11 cellular contexts compared by ENCODE assay signal in the genomic region with DNA sequence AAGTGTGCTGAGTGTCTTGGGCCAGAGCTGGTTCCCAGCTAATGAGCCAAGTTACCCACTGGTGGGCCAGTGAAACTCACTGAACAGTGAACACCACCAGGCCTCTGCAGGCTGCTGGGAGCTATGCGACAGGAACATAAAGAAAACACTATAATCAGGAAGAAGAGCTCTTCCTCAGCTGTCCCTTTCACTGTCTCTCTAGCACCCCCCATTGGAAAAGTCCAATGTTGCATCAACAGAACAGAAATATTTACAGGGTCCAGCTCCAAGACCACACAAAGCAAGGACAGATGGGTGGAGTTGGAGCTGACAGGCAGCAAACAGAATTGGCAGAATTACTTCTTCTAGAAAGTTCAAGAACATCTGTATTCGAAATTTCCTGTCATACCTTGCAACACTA.
DNase-seq lines count a peak whose midpoint lies in the region; TF ChIP-seq lines count a peak whose summit lies in the region.
"Had no signal": no experiment of that assay in that cellular context is flagged by ENCODE, and none has a peak within 500 bp of the region (broad histone marks: within the 10 kb centered on the region; RNA-seq: fewer than 3 reads in every experiment).

No MANE protein-coding gene starts in this region.

- H3K27ac Mint-ChIP-seq in neural progenitor cell = no peak overlapping the region

- no peaks in the 10 kb centered on the region for H3K4me1 Mint-ChIP-seq in neural progenitor cell

- no peak overlapping the region for H3K9ac ChIP-seq in MM.1S (ENCODE audit: low read length)
- H3K9ac ChIP-seq in neural progenitor cell = no peak overlapping the region

- TF ChIP-seq CTCF in MM.1S (IDR thresholded peaks at IDR 0.05; ENCODE audit: low read length) (peak; percentile 46), brain microvascular endothelial cell (IDR thresholded peaks at IDR 0.05; ENCODE audit: low read depth, low read length, missing control alignments) (peak; percentile 70), neural progenitor cell (IDR thresholded peaks at IDR 0.05) (peak; percentile 64), GM10248 (IDR thresholded peaks at IDR 0.05; ENCODE audit: control extremely low read depth, extremely low read depth, low read depth, missing control alignments) (no peak)

- no peaks in the 10 kb centered on the region for H3K9me2 ChIP-seq in MM.1S (replicated peaks; ENCODE audit: insufficient read depth, low read length)

- POLR2A ChIA-PET in GM10248 (lab: Yijun Ruan, JAX) = no interaction called here

- no peak overlapping the region for H2AFZ ChIP-seq in MM.1S (ENCODE audit: low read length)
- H2AFZ ChIP-seq in neural progenitor cell (replicated peaks) = no peak overlapping the region

- in situ Hi-C loops in brain microvascular endothelial cell (cut with HindIII; ENCODE audit: low pct_ligation_motif_present, low sequenced_read_pairs) = no loop called here

- H3K4me2 ChIP-seq in MM.1S (ENCODE audit: low read depth, low read length) (no peak overlapping the region), neural progenitor cell (no peak overlapping the region)

- no peaks in the 10 kb centered on the region for H3K79me2 ChIP-seq in MM.1S (ENCODE audit: low read length)
- no peaks in the 10 kb centered on the region for H3K79me2 ChIP-seq in neural progenitor cell (ENCODE audit: low read depth)

- peak; percentile 54 for DNase-seq in DMS53 (lab: John Stamatoyannopoulos, UW)
- DNase-seq in DMS53 treated with DMSO at 0.1 percent for 48 hours (lab: John Stamatoyannopoulos, UW; ENCODE audit: unreplicated experiment) = no peak
- DNase-seq in MM.1S = peak; percentile 19
- DNase-seq in brain microvascular endothelial cell = peak; percentile 31
- DNase-seq in neural progenitor cell (ENCODE audit: low spot score) = peak; percentile 61
- DNase-seq in GM10248 (ENCODE audit: extremely low spot score) = no peak
- DNase-seq in stimulated activated CD4-positive, alpha-beta T cell treated with anti-CD3 and anti-CD28 coated beads, Interleukin-1b, Interleukin-23, amount 100 ng/mL, for 48 hours = no peak
- no peak for DNase-seq in stimulated activated naive CD4-positive, alpha-beta T cell treated with Interleukin-2 at 50 U/mL for 16 hours (lab: John Stamatoyannopoulos, UW)
- DNase-seq: activated CD4-positive, CD25-positive, alpha-beta regulatory T cell treated with anti-CD3 and anti-CD28 coated beads, Interleukin-2, amount 50 U/mL, for 72 hours; activated gamma-delta T cell treated with Interleukin-2 at 50 U/mL for 16 hours; effector CD8-positive, alpha-beta T cell had no signal

- H3K4me3 ChIP-seq in MM.1S (ENCODE audit: low read length) (no peak overlapping the region), brain microvascular endothelial cell (ENCODE audit: low read depth, low read length) (no peak overlapping the region), neural progenitor cell (no peak overlapping the region)

- H3K9me3 ChIP-seq in MM.1S (replicated peaks; ENCODE audit: insufficient read depth, low read length) (no peaks in the 10 kb centered on the region), neural progenitor cell (ENCODE audit: low read depth) (no peaks in the 10 kb centered on the region)

- H3F3A ChIP-seq in MM.1S (ENCODE audit: insufficient read depth, low read length) (no peaks in the 10 kb centered on the region), neural progenitor cell (ENCODE audit: low read depth) (no peaks in the 10 kb centered on the region)

- H3K27me3 ChIP-seq in MM.1S (replicated peaks; ENCODE audit: insufficient read depth, low read length) (no peaks in the 10 kb centered on the region), brain microvascular endothelial cell (replicated peaks) (no peaks in the 10 kb centered on the region), neural progenitor cell (no peaks in the 10 kb centered on the region)

- no peaks in the 10 kb centered on the region for H3K4me1 ChIP-seq in MM.1S (ENCODE audit: low read length)
- no peaks in the 10 kb centered on the region for H3K4me1 ChIP-seq in neural progenitor cell

- H3K27ac ChIP-seq in MM.1S (ENCODE audit: low read length) = no peak overlapping the region
- H3K27ac ChIP-seq in brain microvascular endothelial cell = no peak overlapping the region
- no peak overlapping the region for H3K27ac ChIP-seq in neural progenitor cell

- H3K27me3 Mint-ChIP-seq in neural progenitor cell (ENCODE audit: insufficient read depth, low read depth) = no peaks in the 10 kb centered on the region

- no peak overlapping the region for H3K4me3 Mint-ChIP-seq in neural progenitor cell

- H4K20me1 ChIP-seq in MM.1S (ENCODE audit: insufficient read depth, low read length) (no peaks in the 10 kb centered on the region), neural progenitor cell (ENCODE audit: low read depth) (no peaks in the 10 kb centered on the region)

- no peaks in the 10 kb centered on the region for H3K36me3 Mint-ChIP-seq in neural progenitor cell

- H3K9me3 Mint-ChIP-seq in neural progenitor cell = peaks cover 5% of the 10 kb centered on the region

- CTCF ChIA-PET in GM10248 (lab: Yijun Ruan, JAX) = interaction anchor here (1.2 to 1.3 kb wide), 2 partner anchors 18 to 255 kb away, joined by 3 to 5 read pairs; no protein-coding TSS in a partner anchor

- H3K36me3 ChIP-seq in MM.1S (replicated peaks; ENCODE audit: insufficient read depth, low read length) (no peaks in the 10 kb centered on the region), brain microvascular endothelial cell (replicated peaks) (no peaks in the 10 kb centered on the region), neural progenitor cell (no peaks in the 10 kb centered on the region)

Comparison
In these comparisons a context has a peak if more than half of its experiments do, and no peak if none do; other contexts are left out.
1. DNase-seq: peak in DMS53 (single experiment), MM.1S (single experiment), brain microvascular endothelial cell (single experiment) and neural progenitor cell (single experiment); none in DMS53 treated with DMSO at 0.1 percent for 48 hours (single experiment), GM10248 (single experiment), stimulated activated CD4-positive, alpha-beta T cell treated with anti-CD3 and anti-CD28 coated beads, Interleukin-1b, Interleukin-23, amount 100 ng/mL, for 48 hours (single experiment) and stimulated activated naive CD4-positive, alpha-beta T cell treated with Interleukin-2 at 50 U/mL for 16 hours (single experiment).